In the genomic region with DNA sequence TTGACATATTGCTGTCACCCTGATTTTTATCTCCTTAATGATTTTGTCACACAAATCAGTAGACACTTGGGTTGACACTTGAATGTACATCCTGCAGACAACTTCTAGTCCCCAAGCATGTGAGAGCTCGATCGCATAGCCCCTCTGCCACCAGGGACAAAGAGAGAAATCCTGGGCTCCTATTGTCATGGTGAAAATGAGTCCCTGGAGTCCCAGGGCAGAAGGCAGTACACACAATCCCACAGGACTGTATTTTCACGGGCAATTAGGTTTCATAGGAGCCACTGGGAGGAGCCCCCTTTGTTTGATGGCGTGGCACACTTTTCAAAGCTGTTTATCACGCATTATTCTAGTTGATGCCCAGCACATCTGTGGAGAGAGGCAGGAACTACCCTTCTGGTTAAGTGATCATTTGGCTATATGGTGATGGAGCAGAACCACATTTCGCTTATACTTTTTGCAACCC, we compare ENCODE assay signal across 24 cellular contexts.
"Had no signal": no experiment of that assay in that cellular context is flagged by ENCODE, and none has a peak within 500 bp of the region (broad histone marks: within the 10 kb centered on the region; RNA-seq: fewer than 3 reads in every experiment).

No MANE protein-coding gene starts in this region.

- H3K4me3 ChIP-seq: coronary artery, esophagus squamous epithelium, gastrocnemius medialis, tibial artery, uterus had no signal

- H3K27ac ChIP-seq: coronary artery, esophagus squamous epithelium, gastrocnemius medialis, tibial artery, uterus, WERI-Rb-1 had no signal

- H3K4me1 Mint-ChIP-seq: activated CD4-positive, alpha-beta T cell treated with anti-CD3 and anti-CD28 coated beads, Interleukin-2, amount 10 ng/mL, durations not matched to agents 7 days and 5 days; activated CD8-positive, alpha-beta memory T cell treated with anti-CD3 and anti-CD28 coated beads, Interleukin-2, amount 10 ng/mL, durations not matched to agents 7 days and 5 days; activated naive CD8-positive, alpha-beta T cell treated with anti-CD3 and anti-CD28 coated beads, Interleukin-2, amount 50 U/mL, for 24 hours; nephron; stimulated activated effector memory CD8-positive, alpha-beta T cell treated with anti-CD3 and anti-CD28 coated beads, Interleukin-12 subunit alpha, Interleukin-12 subunit beta, amount 100 ng/mL, for 72 hours; stimulated activated naive CD8-positive, alpha-beta T cell treated with anti-CD3 and anti-CD28 coated beads, Interleukin-15, amount 100 ng/mL, for 72 hours had no signal

- ATAC-seq: activated CD8-positive, alpha-beta memory T cell treated with anti-CD3 and anti-CD28 coated beads, Interleukin-2, amount 10 ng/mL, durations not matched to agents 7 days and 5 days; activated CD8-positive, alpha-beta T cell treated with anti-CD3 and anti-CD28 coated beads for 36 hours; activated naive CD8-positive, alpha-beta T cell treated with anti-CD3 and anti-CD28 coated beads, Interleukin-2, amount 50 U/mL, for 24 hours; stimulated activated effector memory CD8-positive, alpha-beta T cell treated with anti-CD3 and anti-CD28 coated beads, Interleukin-12 subunit alpha, Interleukin-12 subunit beta, amount 100 ng/mL, for 72 hours; stimulated activated naive CD8-positive, alpha-beta T cell treated with anti-CD3 and anti-CD28 coated beads, Interleukin-15, amount 100 ng/mL, for 72 hours had no signal

- H3K27ac Mint-ChIP-seq: activated CD4-positive, alpha-beta T cell treated with anti-CD3 and anti-CD28 coated beads, Interleukin-2, amount 10 ng/mL, durations not matched to agents 7 days and 5 days; activated CD8-positive, alpha-beta memory T cell treated with anti-CD3 and anti-CD28 coated beads, Interleukin-2, amount 10 ng/mL, durations not matched to agents 7 days and 5 days; activated CD8-positive, alpha-beta T cell treated with anti-CD3 and anti-CD28 coated beads for 36 hours; activated naive CD8-positive, alpha-beta T cell treated with anti-CD3 and anti-CD28 coated beads, Interleukin-2, amount 50 U/mL, for 24 hours; nephron; stimulated activated effector memory CD8-positive, alpha-beta T cell treated with anti-CD3 and anti-CD28 coated beads, Interleukin-12 subunit alpha, Interleukin-12 subunit beta, amount 100 ng/mL, for 72 hours; stimulated activated naive CD8-positive, alpha-beta T cell treated with anti-CD3 and anti-CD28 coated beads, Interleukin-15, amount 100 ng/mL, for 72 hours had no signal

- H3K36me3 Mint-ChIP-seq: activated CD8-positive, alpha-beta memory T cell treated with anti-CD3 and anti-CD28 coated beads, Interleukin-2, amount 10 ng/mL, durations not matched to agents 7 days and 5 days; stimulated activated effector memory CD8-positive, alpha-beta T cell treated with anti-CD3 and anti-CD28 coated beads, Interleukin-12 subunit alpha, Interleukin-12 subunit beta, amount 100 ng/mL, for 72 hours had no signal

- H3K4me3 Mint-ChIP-seq: activated CD4-positive, alpha-beta T cell treated with anti-CD3 and anti-CD28 coated beads, Interleukin-2, amount 10 ng/mL, durations not matched to agents 7 days and 5 days; activated CD8-positive, alpha-beta memory T cell treated with anti-CD3 and anti-CD28 coated beads, Interleukin-2, amount 10 ng/mL, durations not matched to agents 7 days and 5 days; activated CD8-positive, alpha-beta T cell treated with anti-CD3 and anti-CD28 coated beads for 36 hours; activated naive CD8-positive, alpha-beta T cell treated with anti-CD3 and anti-CD28 coated beads, Interleukin-2, amount 50 U/mL, for 24 hours; nephron; stimulated activated effector memory CD8-positive, alpha-beta T cell treated with anti-CD3 and anti-CD28 coated beads, Interleukin-12 subunit alpha, Interleukin-12 subunit beta, amount 100 ng/mL, for 72 hours; stimulated activated naive CD8-positive, alpha-beta T cell treated with anti-CD3 and anti-CD28 coated beads, Interleukin-15, amount 100 ng/mL, for 72 hours had no signal

- H3K4me1 ChIP-seq: gastrocnemius medialis, tibial artery, uterus had no signal

- H3K36me3 ChIP-seq: esophagus squamous epithelium, gastrocnemius medialis, tibial artery, uterus, WERI-Rb-1 had no signal

- H3K9me3 ChIP-seq: esophagus squamous epithelium, gastrocnemius medialis, tibial artery, uterus had no signal

- H3K9me3 Mint-ChIP-seq: activated CD4-positive, alpha-beta T cell treated with anti-CD3 and anti-CD28 coated beads, Interleukin-2, amount 10 ng/mL, durations not matched to agents 7 days and 5 days; activated CD8-positive, alpha-beta T cell treated with anti-CD3 and anti-CD28 coated beads for 36 hours; activated naive CD8-positive, alpha-beta T cell treated with anti-CD3 and anti-CD28 coated beads, Interleukin-2, amount 50 U/mL, for 24 hours; nephron; stimulated activated effector memory CD8-positive, alpha-beta T cell treated with anti-CD3 and anti-CD28 coated beads, Interleukin-12 subunit alpha, Interleukin-12 subunit beta, amount 100 ng/mL, for 72 hours; stimulated activated naive CD8-positive, alpha-beta T cell treated with anti-CD3 and anti-CD28 coated beads, Interleukin-15, amount 100 ng/mL, for 72 hours had no signal

- H3K27me3 ChIP-seq: esophagus squamous epithelium, gastrocnemius medialis, tibial artery, uterus had no signal

- FAIRE-seq: islet of Langerhans, small intestine, TTC549 had no signal

- DNase-seq: activated CD4-positive, alpha-beta T cell treated with anti-CD3 and anti-CD28 coated beads, Interleukin-2, amount 10 ng/mL, durations not matched to agents 7 days and 5 days; activated CD4-positive, CD25-positive, alpha-beta regulatory T cell treated with anti-CD3 and anti-CD28 coated beads, Interleukin-2, amount 50 U/mL, for 72 hours; activated CD8-positive, alpha-beta memory T cell treated with anti-CD3 and anti-CD28 coated beads, Interleukin-2, amount 10 ng/mL, durations not matched to agents 7 days and 5 days; activated CD8-positive, alpha-beta T cell treated with anti-CD3 and anti-CD28 coated beads for 36 hours; activated gamma-delta T cell; activated naive CD4-positive, alpha-beta T cell treated with anti-CD3 and anti-CD28 coated beads, Interleukin-2, amount 50 U/mL, for 16 hours; activated naive CD8-positive, alpha-beta T cell treated with anti-CD3 and anti-CD28 coated beads, Interleukin-2, amount 50 U/mL, for 24 hours; activated T-cell treated with anti-CD3 and anti-CD28 coated beads for 4 hours; cerebellar nuclear complex; esophagus squamous epithelium; head of caudate nucleus; posterior cingulate gyrus; small intestine; stimulated activated CD4-positive, alpha-beta T cell treated with anti-CD3 and anti-CD28 coated beads, Interleukin-2, amount 100 ng/mL, for 24 hours; stimulated activated naive CD8-positive, alpha-beta T cell treated with anti-CD3 and anti-CD28 coated beads, Interleukin-15, amount 100 ng/mL, for 72 hours; tibial artery; WERI-Rb-1 had no signal
